In the genomic region with DNA sequence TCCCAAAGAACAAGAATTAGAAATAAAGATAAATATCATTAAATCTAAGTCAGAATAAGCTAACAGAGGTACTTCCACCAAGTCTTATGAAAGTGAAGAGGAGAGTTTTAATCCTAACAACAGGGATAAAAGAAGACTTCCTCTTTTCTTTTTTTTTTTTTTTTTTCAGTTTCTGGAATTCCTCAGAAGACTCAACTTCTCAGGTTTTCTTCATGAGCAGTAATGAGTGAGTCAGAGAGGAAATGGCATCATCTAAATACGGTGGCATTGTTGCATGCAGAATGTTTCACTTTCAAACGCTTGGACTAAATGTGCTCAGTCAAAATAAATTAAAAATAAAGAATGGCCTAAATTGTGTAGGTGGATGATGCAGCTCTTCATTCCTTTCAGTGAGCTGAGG, we compare ENCODE assay signal across 9 cellular contexts. TPM values are rescaled to one million over a fixed set of nuclear protein-coding genes. Genes with fewer than 3 reads are reported as not detected.
A peak's percentile ranks its signal among the peaks of the same experiment; 100 is the strongest.
DNase-seq lines count a peak whose midpoint lies in the region; ATAC-seq and TF ChIP-seq lines count a peak whose summit lies in the region.
"Had no signal": no experiment of that assay in that cellular context is flagged by ENCODE, and none has a peak within 500 bp of the region (broad histone marks: within the 10 kb centered on the region; RNA-seq: fewer than 3 reads in every experiment).

No MANE protein-coding gene starts in this region.

- H3K4me2 ChIP-seq in neuronal stem cell (ENCODE audit: insufficient read depth, low read length, poor library complexity, severe bottlenecking) = no peak overlapping the region

- H3K36me3 ChIP-seq in GM06990 (ENCODE audit: control insufficient read depth, insufficient read depth, low read length) = no peaks in the 10 kb centered on the region
- H3K36me3 ChIP-seq in neuronal stem cell (replicated peaks in 1 of 2; ENCODE audit: control insufficient read depth in 2 of 2, insufficient read depth in 2 of 2, low read length in 2 of 2) = no peaks in the 10 kb centered on the region
- no peaks in the 10 kb centered on the region for H3K36me3 ChIP-seq in mucosa of descending colon (ENCODE audit: low read depth)

- intact Hi-C loops in mucosa of descending colon (cut with DNase I, micrococcal nuclease) = no loop called here

- H3K79me1 ChIP-seq in neuronal stem cell (ENCODE audit: low read depth, low read length) = no peaks in the 10 kb centered on the region

- peaks cover 0 to 1% of the 10 kb centered on the region in 2 donors for H3K4me1 ChIP-seq in neuronal stem cell (ENCODE audit: control insufficient read depth in 2 of 2, insufficient read depth in 1 of 2, low read depth in 1 of 2, low read length in 2 of 2)
- no peaks in the 10 kb centered on the region for H3K4me1 ChIP-seq in mucosa of descending colon (ENCODE audit: low read depth)

- peak overlapping the region; percentile 53 for H2AFZ ChIP-seq in neuronal stem cell (ENCODE audit: low read length)

- no peak overlapping the region for H2BK12ac ChIP-seq in neuronal stem cell (ENCODE audit: low read length)

- no peak overlapping the region for H3K9ac ChIP-seq in neuronal stem cell (ENCODE audit: low read depth, low read length, poor library complexity)

- no peak overlapping the region for H3K18ac ChIP-seq in neuronal stem cell (ENCODE audit: low read length)

- no CpG with 5 or more reads among the region's 2 CpGs for WGBS in neuronal stem cell (ENCODE audit: extremely low coverage in 2 of 2, insufficient read length in 2 of 2, insufficient replicate concordance in 1 of 2), 2 donors

- no peak for ATAC-seq in mucosa of descending colon

- no peak overlapping the region for H4K91ac ChIP-seq in neuronal stem cell (ENCODE audit: low read depth, low read length, poor library complexity)

- no peak overlapping the region for H2BK5ac ChIP-seq in neuronal stem cell (ENCODE audit: low read length)

- no peak for TF ChIP-seq CTCF in GM06990 (IDR thresholded peaks at IDR 0.05; ENCODE audit: insufficient read depth, low read length, poor library complexity, severe bottlenecking)
- no peak for TF ChIP-seq CTCF in mucosa of descending colon (IDR thresholded peaks at IDR 0.05)

- H3K4ac ChIP-seq in neuronal stem cell (ENCODE audit: low read length) = no peak overlapping the region

- DNase-seq in GM06990 (ENCODE audit: extremely low read depth, insufficient read length) (peak; percentile 6), HT1080 (ENCODE audit: low read depth) (peak; percentile 80), amniotic stem cell (lab: John Stamatoyannopoulos, UW) (peak; percentile 29), neuronal stem cell (ENCODE audit: low spot score) (no peak), HUDEP-2 (lab: John Stamatoyannopoulos, UW; ENCODE audit: unreplicated experiment in 76 of 76) (no peak), OCI-M2 (lab: John Stamatoyannopoulos, UW; ENCODE audit: unreplicated experiment) (no peak), mucosa of descending colon (no peak), NCI-H774 (lab: John Stamatoyannopoulos, UW) (no peak)
- DNase-seq: NCI-H1417 had no signal

- no peak overlapping the region for H4K8ac ChIP-seq in neuronal stem cell (ENCODE audit: low read depth, low read length)

- H2AK5ac ChIP-seq in neuronal stem cell (ENCODE audit: low read depth, low read length) = no peak overlapping the region

- H2BK120ac ChIP-seq in neuronal stem cell (ENCODE audit: low read depth, low read length) = no peak overlapping the region

- H3K4me3 ChIP-seq in GM06990 (replicated peaks; ENCODE audit: low read depth, low read length) = no peak overlapping the region
- H3K4me3 ChIP-seq in neuronal stem cell (ENCODE audit: low read length in 2 of 2) = no peak overlapping the region
- H3K4me3 ChIP-seq in mucosa of descending colon = no peak overlapping the region

- H3K27me3 ChIP-seq in GM06990 (replicated peaks; ENCODE audit: control insufficient read depth, insufficient read depth, low read length) (no peaks in the 10 kb centered on the region), neuronal stem cell (ENCODE audit: control insufficient read depth in 3 of 3, insufficient read depth in 3 of 3, low read depth in 1 of 3, low read length in 3 of 3) (no peaks in the 10 kb centered on the region)

- no peak overlapping the region for H2BK15ac ChIP-seq in neuronal stem cell (ENCODE audit: low read length)

- H3K23ac ChIP-seq in neuronal stem cell (ENCODE audit: low read depth, low read length, poor library complexity) = no peak overlapping the region

- H3K9me3 ChIP-seq in neuronal stem cell (replicated peaks in 1 of 2; ENCODE audit: control insufficient read depth in 2 of 2, insufficient read depth in 1 of 2, low read depth in 1 of 2, low read length in 2 of 2) (no peaks in the 10 kb centered on the region), mucosa of descending colon (no peaks in the 10 kb centered on the region)

- no peak overlapping the region for H3K27ac ChIP-seq in neuronal stem cell (replicated peaks; ENCODE audit: low read length)

- H3K14ac ChIP-seq in neuronal stem cell (ENCODE audit: low read length) = no peak overlapping the region

RNA-seq across cellular contexts. Expression of a gene that starts 45.6 kb away (rescaled TPM):
- total RNA-seq in HT1080 (2014; rRNA removed; shearing (Covaris generic)) = 0.13 TPM in 1 of 2 replicates, not detected in the other
- not detected in 2 replicates for polyA plus RNA-seq in HT1080 (2015; cell fraction: cytosol; rRNA removed)
- not detected in 2 replicates for polyA plus RNA-seq in HT1080 (2015; cell fraction: nucleus; rRNA removed)
- 2.5 TPM for polyA plus RNA-seq in neuronal stem cell (2013, experiment 1 of 2)
- polyA plus RNA-seq in neuronal stem cell (2013, experiment 2 of 2) = 2.2 TPM
- total RNA-seq in mucosa of descending colon = 1 to 10 TPM; 5.3 to 8.2 (median 5.8) TPM

Comparison
In these comparisons a context has a peak if more than half of its experiments do, and no peak if none do; other contexts are left out.
1. DNase-seq: peak in GM06990 (single experiment), HT1080 (single experiment) and amniotic stem cell (single experiment); none in neuronal stem cell (single experiment), HUDEP-2 (0 of 76), OCI-M2 (single experiment), mucosa of descending colon (0 of 3) and NCI-H774 (single experiment).